ENCODE assay signal across 1 cellular context in genomic region chr16:81556715-81557284, GRCh38.
TF ChIP-seq lines count a peak whose summit lies in the region.

No MANE protein-coding gene starts in this region.

TF ChIP-seq in K562, 482 proteins besides CTCF, POLR2A, EP300 and RAD21 (continued from another document):
- TF ChIP-seq RERE (CRISPR knock-in tag; IDR thresholded peaks at IDR 0.05; ENCODE audit: borderline replicate concordance) (no peak), KLF13 (tag; IDR thresholded peaks at IDR 0.05; ENCODE audit: borderline replicate concordance, low read depth) (no peak), FOSL1 (tag; conservative IDR thresholded peaks at IDR 0.05) (peak; percentile 75)
